Comparison of ENCODE assay signal across 19 cellular contexts in the genomic region with DNA sequence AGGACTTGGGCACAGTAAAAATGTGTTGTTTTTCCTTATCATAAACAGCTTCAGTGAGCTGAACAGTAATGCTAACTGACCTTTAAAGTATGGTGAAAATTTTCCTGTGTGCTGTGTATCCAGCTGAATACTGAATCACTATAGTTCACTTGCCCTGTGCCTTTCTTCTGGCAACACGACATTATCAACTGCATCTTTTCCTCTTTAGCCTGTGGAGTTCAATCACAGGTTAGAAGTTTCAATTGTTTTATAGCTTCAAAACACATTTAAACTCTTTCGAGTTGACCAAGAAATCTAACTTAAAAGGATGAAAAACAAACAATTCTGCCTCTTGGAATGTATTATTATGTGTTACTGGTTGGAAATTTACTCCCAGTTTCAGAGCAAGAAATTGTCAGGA.
"Had no signal": no experiment of that assay in that cellular context is flagged by ENCODE, and none has a peak within 500 bp of the region (broad histone marks: within the 10 kb centered on the region; RNA-seq: fewer than 3 reads in every experiment).

No MANE protein-coding gene starts in this region.

- H3K27me3 ChIP-seq: esophagus squamous epithelium, heart right ventricle, pancreas, tibial artery had no signal

- FAIRE-seq: pancreas, urothelium cell line had no signal

- ATAC-seq: activated naive CD4-positive, alpha-beta T cell treated with anti-CD3 and anti-CD28 coated beads, Interleukin-2, amount 50 U/mL, for 72 hours; heart right ventricle; mucosa of descending colon; pancreas; T-helper 17 cell had no signal

- H3K9me3 ChIP-seq: esophagus squamous epithelium, mucosa of descending colon, pancreas, tibial artery had no signal

- H3K4me3 Mint-ChIP-seq: immature natural killer cell, memory B cell, naive B cell, T-helper 17 cell had no signal

- H3K36me3 ChIP-seq: esophagus squamous epithelium, heart right ventricle, pancreas, tibial artery, WERI-Rb-1 had no signal

- H3K4me1 Mint-ChIP-seq: immature natural killer cell, memory B cell, naive B cell, T-helper 17 cell had no signal

- H3K27ac ChIP-seq: esophagus squamous epithelium, heart right ventricle, pancreas, tibial artery, WERI-Rb-1 had no signal

- H3K27ac Mint-ChIP-seq: activated naive CD4-positive, alpha-beta T cell treated with anti-CD3 and anti-CD28 coated beads, Interleukin-2, amount 50 U/mL, for 72 hours; immature natural killer cell; memory B cell; naive B cell; T-helper 17 cell had no signal

- H3K4me3 ChIP-seq: esophagus squamous epithelium, heart right ventricle, mucosa of descending colon, pancreas, tibial artery had no signal

- H3K36me3 Mint-ChIP-seq: immature natural killer cell, memory B cell had no signal

- DNase-seq: activated CD4-positive, alpha-beta T cell treated with anti-CD3 and anti-CD28 coated beads for 1 hour; activated CD4-positive, alpha-beta T cell treated with anti-CD3 and anti-CD28 coated beads, Interleukin-2, amount 50 U/mL, for 4 hours; activated gamma-delta T cell treated with Interleukin-2 at 50 U/mL for 16 hours; effector CD8-positive, alpha-beta T cell; esophagus squamous epithelium; heart right ventricle; immature natural killer cell; mucosa of descending colon; naive B cell; pancreas; stimulated activated CD4-positive, alpha-beta T cell treated with anti-CD3 and anti-CD28 coated beads, Interleukin-12 subunit alpha, Interleukin-12 subunit beta, amount 100 ng/mL, for 4 hours; stimulated activated CD4-positive, alpha-beta T cell treated with anti-CD3 and anti-CD28 coated beads, Interleukin-1b, Interleukin-23, amount 100 ng/mL, for 48 hours; stimulated activated naive CD4-positive, alpha-beta T cell treated with Interleukin-2 at 50 U/mL for 16 hours; T-helper 17 cell; tibial artery; WERI-Rb-1 had no signal

- H3K27me3 Mint-ChIP-seq: naive B cell had no signal

- H3K4me1 ChIP-seq: esophagus squamous epithelium, heart right ventricle, pancreas, tibial artery had no signal
